ENCODE assay signal across 9 cellular contexts in genomic region chr4:14254252-14254651, GRCh38.
DNase-seq lines count a peak whose midpoint lies in the region; ATAC-seq and TF ChIP-seq lines count a peak whose summit lies in the region.
"Had no signal": no experiment of that assay in that cellular context is flagged by ENCODE, and none has a peak within 500 bp of the region (broad histone marks: within the 10 kb centered on the region; RNA-seq: fewer than 3 reads in every experiment).

No MANE protein-coding gene starts in this region.

- no peaks in the 10 kb centered on the region for H3K4me1 ChIP-seq in DND-41 (ENCODE audit: insufficient read depth, low read length)
- H3K4me1 ChIP-seq in naive thymus-derived CD4-positive, alpha-beta T cell (ENCODE audit: control insufficient read depth in 2 of 2, insufficient read depth in 2 of 2, low read length in 2 of 2), result no peaks in the 10 kb centered on the region
- H3K4me1 ChIP-seq: uterus had no signal

- H3K9me3 Mint-ChIP-seq in naive thymus-derived CD4-positive, alpha-beta T cell, result peaks cover 0 to 9% (median 2%) of the 10 kb centered on the region in 11 donors

- no peak for ATAC-seq in DND-41 (ENCODE audit: insufficient read depth, low read depth)
- ATAC-seq in GM19463 (IDR thresholded peaks at IDR 0.05; ENCODE audit: unreplicated experiment), result peak; percentile 72
- ATAC-seq in naive thymus-derived CD4-positive, alpha-beta T cell, result peak; percentile 40
- no peak for ATAC-seq in GM21360 (IDR thresholded peaks at IDR 0.05; ENCODE audit: unreplicated experiment)
- ATAC-seq in activated CD4-positive, CD25-positive, alpha-beta regulatory T cell treated with anti-CD3 and anti-CD28 coated beads, Interleukin-2, amount 50 U/mL, for 24 hours, result no peak

- H3K4me2 ChIP-seq in DND-41 (ENCODE audit: insufficient read depth, low read length), result no peak overlapping the region

- no peak overlapping the region for H3K9ac ChIP-seq in DND-41 (ENCODE audit: low read depth, low read length)

- no peaks in the 10 kb centered on the region for H4K20me1 ChIP-seq in DND-41 (ENCODE audit: insufficient read depth, low read length)

- no peak overlapping the region for H3K27ac Mint-ChIP-seq in naive thymus-derived CD4-positive, alpha-beta T cell

- H3K27ac ChIP-seq in DND-41 (ENCODE audit: low read length), result no peak overlapping the region
- no peak overlapping the region for H3K27ac ChIP-seq in naive thymus-derived CD4-positive, alpha-beta T cell (ENCODE audit: low read depth, low read length)
- H3K27ac ChIP-seq: uterus had no signal

- POLR2A ChIA-PET in naive thymus-derived CD4-positive, alpha-beta T cell (lab: Charles Lee), result no interaction called here

- DNase-seq in DND-41 (no peak), MG63 (peak; percentile 16), dermis microvascular lymphatic vessel endothelial cell (ENCODE audit: low read depth in 2 of 2) (peak; percentile 7 to 57), HuH-7.5 (ENCODE audit: low spot score) (no peak)
- no peak for DNase-seq in naive thymus-derived CD4-positive, alpha-beta T cell

- no peaks in the 10 kb centered on the region for H3K4me1 Mint-ChIP-seq in naive thymus-derived CD4-positive, alpha-beta T cell

- H3K27me3 ChIP-seq in DND-41 (ENCODE audit: insufficient read depth, low read length, poor library complexity) (no peaks in the 10 kb centered on the region), MG63 (no peaks in the 10 kb centered on the region)
- H3K27me3 ChIP-seq in naive thymus-derived CD4-positive, alpha-beta T cell (ENCODE audit: control insufficient read depth in 2 of 2, insufficient read depth in 2 of 2, low read length in 2 of 2), result no peaks in the 10 kb centered on the region
- H3K27me3 ChIP-seq: uterus had no signal

- no peaks in the 10 kb centered on the region for H3K79me2 ChIP-seq in DND-41 (ENCODE audit: insufficient read depth, low read length)

- no peaks in the 10 kb centered on the region for H3K36me3 ChIP-seq in DND-41 (ENCODE audit: insufficient read depth, low read length)
- no peaks in the 10 kb centered on the region for H3K36me3 ChIP-seq in MG63
- no peaks in the 10 kb centered on the region for H3K36me3 ChIP-seq in naive thymus-derived CD4-positive, alpha-beta T cell (ENCODE audit: control insufficient read depth in 2 of 3, insufficient read depth in 3 of 3, low read length in 3 of 3)
- H3K36me3 ChIP-seq: uterus had no signal

- TF ChIP-seq CTCF in DND-41 (IDR thresholded peaks at IDR 0.05; ENCODE audit: borderline replicate concordance, extremely low read depth, low read length, poor library complexity, severe bottlenecking), result peak; percentile 28

- H3K36me3 Mint-ChIP-seq in naive thymus-derived CD4-positive, alpha-beta T cell, result no peaks in the 10 kb centered on the region

- H3K27me3 Mint-ChIP-seq in naive thymus-derived CD4-positive, alpha-beta T cell, result no peaks in the 10 kb centered on the region

- no peak overlapping the region for H3K4me3 Mint-ChIP-seq in naive thymus-derived CD4-positive, alpha-beta T cell

- intact Hi-C loops in naive thymus-derived CD4-positive, alpha-beta T cell (cut with micrococcal nuclease), result no loop called here

- H2AFZ ChIP-seq in DND-41 (ENCODE audit: low read depth, low read length), result no peak overlapping the region

- no peak overlapping the region for H3K4me3 ChIP-seq in DND-41 (ENCODE audit: low read depth in 1 of 2, low read length in 2 of 2)
- H3K4me3 ChIP-seq in MG63, result no peak overlapping the region
- no peak overlapping the region for H3K4me3 ChIP-seq in naive thymus-derived CD4-positive, alpha-beta T cell (ENCODE audit: low read length)
- H3K4me3 ChIP-seq: uterus had no signal

- H3K9me3 ChIP-seq in DND-41 (ENCODE audit: insufficient read depth, low read length, severe bottlenecking) (no peaks in the 10 kb centered on the region), MG63 (no peaks in the 10 kb centered on the region)
- no peaks in the 10 kb centered on the region for H3K9me3 ChIP-seq in naive thymus-derived CD4-positive, alpha-beta T cell (ENCODE audit: control insufficient read depth in 2 of 3, low read length in 3 of 3)
- H3K9me3 ChIP-seq: uterus had no signal

- CTCF ChIA-PET in naive thymus-derived CD4-positive, alpha-beta T cell (lab: Charles Lee), result no interaction called here

Comparison
In these comparisons a context has a peak if more than half of its experiments do, and no peak if none do; other contexts are left out.
1. ATAC-seq: peak in GM19463 (single experiment) and naive thymus-derived CD4-positive, alpha-beta T cell (single experiment); none in DND-41 (single experiment), GM21360 (single experiment) and activated CD4-positive, CD25-positive, alpha-beta regulatory T cell treated with anti-CD3 and anti-CD28 coated beads, Interleukin-2, amount 50 U/mL, for 24 hours (0 of 2).
2. DNase-seq: peak in MG63 (single experiment) and dermis microvascular lymphatic vessel endothelial cell (2 of 2); none in DND-41 (single experiment), naive thymus-derived CD4-positive, alpha-beta T cell (0 of 9) and HuH-7.5 (single experiment).